In the genomic region with DNA sequence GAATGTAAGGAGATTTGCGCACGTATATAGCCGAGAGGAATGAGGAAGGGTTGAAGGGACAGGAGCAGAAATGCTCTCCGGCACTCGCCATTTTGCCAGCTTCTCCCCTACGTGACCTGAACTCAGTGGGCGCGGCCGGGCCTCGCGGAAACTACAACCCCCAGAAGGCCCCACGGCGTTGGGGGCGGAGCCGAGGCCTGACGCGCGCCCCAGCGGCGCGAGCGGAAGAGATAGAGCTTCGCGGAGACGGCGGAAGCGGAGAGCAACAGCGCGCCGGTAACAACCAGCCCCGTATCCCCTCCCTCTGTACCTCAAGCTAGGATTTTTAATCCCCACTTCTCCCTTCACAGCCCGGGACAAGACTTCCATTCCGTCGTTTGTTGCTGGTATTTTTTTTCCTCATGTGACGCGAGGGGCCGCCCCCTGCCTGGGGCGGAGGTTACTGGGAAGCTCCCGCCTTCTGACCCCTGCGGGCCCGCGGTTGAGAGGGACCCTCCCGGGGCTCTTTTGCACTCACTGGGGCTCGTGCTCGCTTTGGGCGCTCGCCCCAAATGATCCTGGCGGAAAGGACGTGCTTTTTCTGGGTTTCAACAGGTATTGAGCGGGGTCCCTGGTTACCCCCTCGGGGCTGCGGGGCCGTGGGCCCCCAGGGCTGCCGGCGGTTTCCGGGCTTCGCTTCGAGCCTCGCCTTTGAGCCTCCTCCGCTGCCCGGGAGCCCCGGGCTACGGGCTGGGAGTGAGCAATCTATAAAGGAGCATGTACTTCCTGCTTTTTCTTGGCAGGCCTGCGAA, we compare ENCODE assay signal across 1 cellular context.
A peak's percentile ranks its signal among the peaks of the same experiment; 100 is the strongest.
TF ChIP-seq lines count a peak whose summit lies in the region.

Gene R3HCC1L (plus strand): TSS at position 227 of the 791 bp plus-strand sequence. CDS start 73,458 bp downstream, outside the sequence.

TF ChIP-seq in K562, 482 proteins besides CTCF, POLR2A, EP300 and RAD21 (continued from another document and continues in another):
- TF ChIP-seq, protein P1, sequence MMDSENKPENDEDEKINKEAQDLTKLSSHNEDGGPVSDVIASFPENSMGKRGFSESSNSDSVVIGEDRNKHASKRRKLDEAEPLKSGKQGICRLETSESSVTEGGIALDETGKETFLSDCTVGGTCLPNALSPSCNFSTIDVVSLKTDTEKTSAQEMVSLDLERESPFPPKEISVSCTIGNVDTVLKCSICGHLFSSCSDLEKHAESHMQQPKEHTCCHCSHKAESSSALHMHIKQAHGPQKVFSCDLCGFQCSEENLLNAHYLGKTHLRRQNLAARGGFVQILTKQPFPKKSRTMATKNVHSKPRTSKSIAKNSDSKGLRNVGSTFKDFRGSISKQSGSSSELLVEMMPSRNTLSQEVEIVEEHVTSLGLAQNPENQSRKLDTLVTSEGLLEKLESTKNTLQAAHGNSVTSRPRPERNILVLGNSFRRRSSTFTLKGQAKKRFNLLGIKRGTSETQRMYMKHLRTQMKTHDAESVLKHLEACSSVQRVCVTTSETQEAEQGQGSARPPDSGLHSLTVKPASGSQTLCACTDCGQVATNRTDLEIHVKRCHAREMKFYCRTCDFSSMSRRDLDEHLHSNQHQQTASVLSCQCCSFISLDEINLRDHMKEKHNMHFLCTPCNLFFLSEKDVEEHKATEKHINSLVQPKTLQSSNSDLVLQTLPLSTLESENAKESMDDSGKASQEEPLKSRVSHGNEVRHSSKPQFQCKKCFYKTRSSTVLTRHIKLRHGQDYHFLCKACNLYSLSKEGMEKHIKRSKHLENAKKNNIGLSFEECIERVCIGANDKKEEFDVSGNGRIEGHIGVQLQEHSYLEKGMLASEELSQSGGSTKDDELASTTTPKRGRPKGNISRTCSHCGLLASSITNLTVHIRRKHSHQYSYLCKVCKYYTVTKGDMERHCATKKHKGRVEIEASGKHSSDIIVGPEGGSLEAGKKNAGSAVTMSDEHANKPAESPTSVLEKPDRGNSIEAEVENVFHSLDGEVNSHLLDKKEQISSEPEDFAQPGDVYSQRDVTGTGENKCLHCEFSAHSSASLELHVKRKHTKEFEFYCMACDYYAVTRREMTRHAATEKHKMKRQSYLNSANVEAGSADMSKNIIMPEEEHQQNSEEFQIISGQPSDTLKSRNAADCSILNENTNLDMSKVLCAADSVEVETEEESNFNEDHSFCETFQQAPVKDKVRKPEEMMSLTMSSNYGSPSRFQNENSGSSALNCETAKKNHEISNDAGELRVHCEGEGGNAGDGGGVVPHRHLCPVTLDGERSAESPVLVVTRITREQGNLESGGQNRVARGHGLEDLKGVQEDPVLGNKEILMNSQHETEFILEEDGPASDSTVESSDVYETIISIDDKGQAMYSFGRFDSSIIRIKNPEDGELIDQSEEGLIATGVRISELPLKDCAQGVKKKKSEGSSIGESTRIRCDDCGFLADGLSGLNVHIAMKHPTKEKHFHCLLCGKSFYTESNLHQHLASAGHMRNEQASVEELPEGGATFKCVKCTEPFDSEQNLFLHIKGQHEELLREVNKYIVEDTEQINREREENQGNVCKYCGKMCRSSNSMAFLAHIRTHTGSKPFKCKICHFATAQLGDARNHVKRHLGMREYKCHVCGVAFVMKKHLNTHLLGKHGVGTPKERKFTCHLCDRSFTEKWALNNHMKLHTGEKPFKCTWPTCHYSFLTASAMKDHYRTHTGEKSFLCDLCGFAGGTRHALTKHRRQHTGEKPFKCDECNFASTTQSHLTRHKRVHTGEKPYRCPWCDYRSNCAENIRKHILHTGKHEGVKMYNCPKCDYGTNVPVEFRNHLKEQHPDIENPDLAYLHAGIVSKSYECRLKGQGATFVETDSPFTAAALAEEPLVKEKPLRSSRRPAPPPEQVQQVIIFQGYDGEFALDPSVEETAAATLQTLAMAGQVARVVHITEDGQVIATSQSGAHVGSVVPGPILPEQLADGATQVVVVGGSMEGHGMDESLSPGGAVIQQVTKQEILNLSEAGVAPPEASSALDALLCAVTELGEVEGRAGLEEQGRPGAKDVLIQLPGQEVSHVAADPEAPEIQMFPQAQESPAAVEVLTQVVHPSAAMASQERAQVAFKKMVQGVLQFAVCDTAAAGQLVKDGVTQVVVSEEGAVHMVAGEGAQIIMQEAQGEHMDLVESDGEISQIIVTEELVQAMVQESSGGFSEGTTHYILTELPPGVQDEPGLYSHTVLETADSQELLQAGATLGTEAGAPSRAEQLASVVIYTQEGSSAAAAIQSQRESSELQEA (IDR thresholded peaks at IDR 0.05; ENCODE audit: low read depth): no peak
- TF ChIP-seq KLF16 (IDR thresholded peaks at IDR 0.05): no peak
- no peak for TF ChIP-seq HDAC8 (tag; IDR thresholded peaks at IDR 0.05)
- TF ChIP-seq GATAD2A (IDR thresholded peaks at IDR 0.05): no peak
- TF ChIP-seq GTF2E2 (tag; IDR thresholded peaks at IDR 0.05): no peak
- TF ChIP-seq TBP (optimal IDR thresholded peaks at IDR 0.05; ENCODE audit: low read depth, low read length): peak; percentile 65
- TF ChIP-seq, protein P2, sequence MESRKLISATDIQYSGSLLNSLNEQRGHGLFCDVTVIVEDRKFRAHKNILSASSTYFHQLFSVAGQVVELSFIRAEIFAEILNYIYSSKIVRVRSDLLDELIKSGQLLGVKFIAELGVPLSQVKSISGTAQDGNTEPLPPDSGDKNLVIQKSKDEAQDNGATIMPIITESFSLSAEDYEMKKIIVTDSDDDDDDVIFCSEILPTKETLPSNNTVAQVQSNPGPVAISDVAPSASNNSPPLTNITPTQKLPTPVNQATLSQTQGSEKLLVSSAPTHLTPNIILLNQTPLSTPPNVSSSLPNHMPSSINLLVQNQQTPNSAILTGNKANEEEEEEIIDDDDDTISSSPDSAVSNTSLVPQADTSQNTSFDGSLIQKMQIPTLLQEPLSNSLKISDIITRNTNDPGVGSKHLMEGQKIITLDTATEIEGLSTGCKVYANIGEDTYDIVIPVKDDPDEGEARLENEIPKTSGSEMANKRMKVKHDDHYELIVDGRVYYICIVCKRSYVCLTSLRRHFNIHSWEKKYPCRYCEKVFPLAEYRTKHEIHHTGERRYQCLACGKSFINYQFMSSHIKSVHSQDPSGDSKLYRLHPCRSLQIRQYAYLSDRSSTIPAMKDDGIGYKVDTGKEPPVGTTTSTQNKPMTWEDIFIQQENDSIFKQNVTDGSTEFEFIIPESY (CRISPR knock-in tag; IDR thresholded peaks at IDR 0.05): no peak
- no peak for TF ChIP-seq SNIP1 (IDR thresholded peaks at IDR 0.05; ENCODE audit: low read depth)
- no peak for TF ChIP-seq SREBF2 (CRISPR knock-in tag; IDR thresholded peaks at IDR 0.05)
- no peak for TF ChIP-seq RBM34 (IDR thresholded peaks at IDR 0.05; ENCODE audit: borderline replicate concordance, insufficient read depth, low read length)
- no peak for TF ChIP-seq U2AF2 (optimal IDR thresholded peaks at IDR 0.05; ENCODE audit: low read depth, low read length)
- no peak for TF ChIP-seq PCBP1 (IDR thresholded peaks at IDR 0.05; ENCODE audit: low read depth, low read length, poor library complexity, severe bottlenecking)
- TF ChIP-seq FOXA1 (IDR thresholded peaks at IDR 0.05; ENCODE audit: borderline replicate concordance): no peak
- TF ChIP-seq ZNF212 (CRISPR knock-in tag; IDR thresholded peaks at IDR 0.05): no peak
- TF ChIP-seq ZNF232 (CRISPR knock-in tag; IDR thresholded peaks at IDR 0.05): no peak
- TF ChIP-seq SP1 (CRISPR knock-in tag; IDR thresholded peaks at IDR 0.05): peak; percentile 90
- no peak for TF ChIP-seq BCLAF1 (IDR thresholded peaks at IDR 0.05; ENCODE audit: borderline replicate concordance in 1 of 2, control insufficient read depth in 1 of 2, low read depth in 2 of 2, low read length in 1 of 2)
- no peak for TF ChIP-seq HDGF (IDR thresholded peaks at IDR 0.05)
- TF ChIP-seq ZBTB17 (CRISPR knock-in tag; IDR thresholded peaks at IDR 0.05): no peak
- TF ChIP-seq MEF2A (IDR thresholded peaks at IDR 0.05; ENCODE audit: control insufficient read depth, low read depth, low read length): no peak
- TF ChIP-seq MTA1 (IDR thresholded peaks at IDR 0.05; ENCODE audit: borderline replicate concordance): 0 out of 2 replicates have a peak, but pooled peaks have one; percentile 20
- TF ChIP-seq PCBP2 (IDR thresholded peaks at IDR 0.05; ENCODE audit: low read depth, low read length, poor library complexity, severe bottlenecking): no peak
- TF ChIP-seq, protein P3, sequence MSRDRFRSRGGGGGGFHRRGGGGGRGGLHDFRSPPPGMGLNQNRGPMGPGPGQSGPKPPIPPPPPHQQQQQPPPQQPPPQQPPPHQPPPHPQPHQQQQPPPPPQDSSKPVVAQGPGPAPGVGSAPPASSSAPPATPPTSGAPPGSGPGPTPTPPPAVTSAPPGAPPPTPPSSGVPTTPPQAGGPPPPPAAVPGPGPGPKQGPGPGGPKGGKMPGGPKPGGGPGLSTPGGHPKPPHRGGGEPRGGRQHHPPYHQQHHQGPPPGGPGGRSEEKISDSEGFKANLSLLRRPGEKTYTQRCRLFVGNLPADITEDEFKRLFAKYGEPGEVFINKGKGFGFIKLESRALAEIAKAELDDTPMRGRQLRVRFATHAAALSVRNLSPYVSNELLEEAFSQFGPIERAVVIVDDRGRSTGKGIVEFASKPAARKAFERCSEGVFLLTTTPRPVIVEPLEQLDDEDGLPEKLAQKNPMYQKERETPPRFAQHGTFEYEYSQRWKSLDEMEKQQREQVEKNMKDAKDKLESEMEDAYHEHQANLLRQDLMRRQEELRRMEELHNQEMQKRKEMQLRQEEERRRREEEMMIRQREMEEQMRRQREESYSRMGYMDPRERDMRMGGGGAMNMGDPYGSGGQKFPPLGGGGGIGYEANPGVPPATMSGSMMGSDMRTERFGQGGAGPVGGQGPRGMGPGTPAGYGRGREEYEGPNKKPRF (IDR thresholded peaks at IDR 0.05; ENCODE audit: low read depth, low read length): no peak
- TF ChIP-seq POLR3G (IDR thresholded peaks at IDR 0.05; ENCODE audit: extremely low read depth, insufficient read length, insufficient replicate concordance): no peak
- TF ChIP-seq ZNF280A (IDR thresholded peaks at IDR 0.05; ENCODE audit: low read depth, partially characterized antibody): no peak
- no peak for TF ChIP-seq ZMIZ1 (IDR thresholded peaks at IDR 0.05; ENCODE audit: low read depth in 2 of 2, low read length in 2 of 2)
- no peak for TF ChIP-seq GATA2 (CRISPR knock-in tag; IDR thresholded peaks at IDR 0.05)
- no peak for TF ChIP-seq UBTF (IDR thresholded peaks at IDR 0.05; ENCODE audit: borderline replicate concordance in 1 of 2, low read depth in 2 of 2, low read length in 2 of 2)
- TF ChIP-seq GABPA (tag; conservative IDR thresholded peaks at IDR 0.05; ENCODE audit: low read depth): peak; percentile 89
